ENCODE assay signal across 15 cellular contexts in the genomic region with DNA sequence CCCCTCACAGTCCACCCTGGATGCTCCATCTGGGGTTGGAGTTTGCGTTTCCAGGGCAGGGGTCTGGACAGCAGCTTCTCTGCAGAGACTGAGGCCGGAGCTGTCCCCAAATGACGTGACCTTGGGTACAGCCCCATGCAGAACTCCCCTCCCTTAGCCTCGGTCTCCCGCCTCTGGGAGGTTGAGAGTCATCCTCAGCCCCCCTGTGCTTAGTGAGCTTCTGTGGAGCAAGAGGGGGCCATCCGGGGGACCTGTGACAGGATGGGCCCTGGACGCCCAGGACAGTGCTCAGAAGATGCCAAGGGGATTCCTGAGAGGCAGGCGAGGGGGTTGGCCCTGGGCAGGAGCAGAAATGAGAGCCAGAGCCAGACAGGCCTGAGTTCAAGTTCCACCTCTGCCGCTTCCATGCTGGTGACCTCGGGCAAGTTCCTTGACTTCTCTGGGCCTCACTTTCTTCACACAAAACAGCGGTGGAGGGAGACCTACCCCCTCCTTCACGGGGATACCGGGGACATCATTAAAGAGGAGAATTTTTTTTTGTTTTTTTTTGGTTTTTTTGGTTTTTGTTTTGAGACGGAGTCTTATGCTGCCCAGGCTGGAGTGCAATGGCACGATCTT. TPM values are rescaled to one million over a fixed set of nuclear protein-coding genes. Genes with fewer than 3 reads are reported as not detected.
DNase-seq lines count a peak whose midpoint lies in the region; ATAC-seq and TF ChIP-seq lines count a peak whose summit lies in the region.
"Had no signal": no experiment of that assay in that cellular context is flagged by ENCODE, and none has a peak within 500 bp of the region (broad histone marks: within the 10 kb centered on the region; RNA-seq: fewer than 3 reads in every experiment).

No MANE protein-coding gene starts in this region.

- H3K9me3 ChIP-seq in GM23248 (ENCODE audit: low read depth) (no peaks in the 10 kb centered on the region), right lobe of liver (no peaks in the 10 kb centered on the region), skeletal muscle tissue (ENCODE audit: control insufficient read depth in 3 of 3, low read length in 3 of 3) (no peaks in the 10 kb centered on the region)
- H3K9me3 ChIP-seq: mucosa of descending colon had no signal

- DNase-seq in GM23248, result no peak
- no peak for DNase-seq in chondrocyte (ENCODE audit: low spot score)
- no peak for DNase-seq in right lobe of liver
- DNase-seq in SW 1271 (lab: John Stamatoyannopoulos, UW), result no peak
- no peak for DNase-seq in activated CD8-positive, alpha-beta T cell treated with anti-CD3 and anti-CD28 coated beads for 36 hours
- DNase-seq in mucosa of gallbladder (ENCODE audit: low spot score), result no peak
- DNase-seq: activated naive CD4-positive, alpha-beta T cell treated with anti-CD3 and anti-CD28 coated beads, Interleukin-2, amount 50 U/mL, for 16 hours; HCEC 1CT; NK-92 treated with Interleukin-12 subunit alpha and Interleukin-12 subunit beta, amount 100 ng/mL, for 24 hours had no signal

- no peaks in the 10 kb centered on the region for H3K9me2 ChIP-seq in GM23248 (ENCODE audit: insufficient read depth)

- peak overlapping the region; percentile 51 for H3K9ac ChIP-seq in GM23248
- peak overlapping the region in 1 of 3 donors; percentile 8 for H3K9ac ChIP-seq in skeletal muscle tissue (ENCODE audit: low read depth in 1 of 3, low read length in 3 of 3)

- POLR2A ChIA-PET in activated CD8-positive, alpha-beta T cell treated with anti-CD3 and anti-CD28 coated beads for 36 hours (lab: Charles Lee), result no interaction called here

- CTCF ChIA-PET in activated CD8-positive, alpha-beta T cell treated with anti-CD3 and anti-CD28 coated beads for 36 hours (lab: Charles Lee), result interaction anchor here (1.1 to 1.6 kb wide), 3 partner anchors 12 to 31 kb away, joined by 3 to 4 read pairs (median 4); no protein-coding TSS in a partner anchor

- no peaks in the 10 kb centered on the region for H3K27me3 Mint-ChIP-seq in chondrocyte (ENCODE audit: low read depth)
- no peaks in the 10 kb centered on the region for H3K27me3 Mint-ChIP-seq in activated CD8-positive, alpha-beta T cell treated with anti-CD3 and anti-CD28 coated beads for 36 hours

- TF ChIP-seq CTCF in chondrocyte (IDR thresholded peaks at IDR 0.05) (no peak), right lobe of liver (IDR thresholded peaks at IDR 0.05) (no peak)
- TF ChIP-seq CTCF in activated CD8-positive, alpha-beta T cell treated with anti-CD3 and anti-CD28 coated beads for 36 hours (IDR thresholded peaks at IDR 0.05), result no peak

- H3K79me2 ChIP-seq in GM23248 (ENCODE audit: insufficient read depth), result peaks cover 47% of the 10 kb centered on the region

- no peak overlapping the region for H2AFZ ChIP-seq in GM23248

- H4K20me1 ChIP-seq in GM23248 (ENCODE audit: insufficient read depth), result no peaks in the 10 kb centered on the region

- in situ Hi-C loops in GM23248 (cut with MboI), result no loop called here

- peaks cover 20% of the 10 kb centered on the region; the same call in 1 of the 2 replicates for H3F3A ChIP-seq in GM23248 (ENCODE audit: insufficient read depth)

- H3K27ac Mint-ChIP-seq in chondrocyte (ENCODE audit: unreplicated experiment), result peak overlapping the region; percentile 99
- no peak overlapping the region for H3K27ac Mint-ChIP-seq in activated CD8-positive, alpha-beta T cell treated with anti-CD3 and anti-CD28 coated beads for 36 hours

- intact Hi-C loops in right lobe of liver (cut with DNase I), result no loop called here
- intact Hi-C loops in activated CD8-positive, alpha-beta T cell treated with anti-CD3 and anti-CD28 coated beads for 36 hours (cut with micrococcal nuclease), result no loop called here

- no peaks in the 10 kb centered on the region for H3K9me3 Mint-ChIP-seq in chondrocyte (ENCODE audit: low read depth)
- H3K9me3 Mint-ChIP-seq in activated CD8-positive, alpha-beta T cell treated with anti-CD3 and anti-CD28 coated beads for 36 hours, result no peaks in the 10 kb centered on the region

- H3K27ac ChIP-seq in GM23248 (peak overlapping the region; percentile 84), right lobe of liver (peak overlapping the region; percentile 54 to 84 (median 80)), skeletal muscle tissue (ENCODE audit: low read depth, low read length) (peak overlapping the region; percentile 74)
- H3K27ac ChIP-seq: VCaP had no signal

- H3K4me1 ChIP-seq in GM23248 (ENCODE audit: insufficient read depth), result peaks cover 28% of the 10 kb centered on the region
- peaks cover 0 to 20% (median 8%) of the 10 kb centered on the region in 4 donors for H3K4me1 ChIP-seq in right lobe of liver
- peaks cover 19 to 30% (median 27%) of the 10 kb centered on the region in 3 donors for H3K4me1 ChIP-seq in skeletal muscle tissue (ENCODE audit: control insufficient read depth in 3 of 3, insufficient read depth in 3 of 3, low read length in 3 of 3)

- H3K27me3 ChIP-seq in GM23248 (replicated peaks; ENCODE audit: insufficient read depth) (no peaks in the 10 kb centered on the region), right lobe of liver (no peaks in the 10 kb centered on the region), skeletal muscle tissue (ENCODE audit: control insufficient read depth in 3 of 3, insufficient read depth in 3 of 3, low read length in 3 of 3) (no peaks in the 10 kb centered on the region)

- no peak overlapping the region for H3K4me3 ChIP-seq in GM23248
- no peak overlapping the region for H3K4me3 ChIP-seq in right lobe of liver
- H3K4me3 ChIP-seq in skeletal muscle tissue (ENCODE audit: low read length in 3 of 3), result no peak overlapping the region
- H3K4me3 ChIP-seq: mucosa of descending colon had no signal

- no peak overlapping the region for H3K4me2 ChIP-seq in GM23248 (ENCODE audit: unreplicated experiment)

- ATAC-seq in right lobe of liver, result no peak
- ATAC-seq in GM19324 (IDR thresholded peaks at IDR 0.05; ENCODE audit: low FRiP score, unreplicated experiment), result no peak
- ATAC-seq in activated CD8-positive, alpha-beta T cell treated with anti-CD3 and anti-CD28 coated beads for 36 hours, result no peak

- no peak for TF ChIP-seq POLR2A in right lobe of liver (IDR thresholded peaks at IDR 0.05)

- H3K4me3 Mint-ChIP-seq in chondrocyte (ENCODE audit: unreplicated experiment), result no peak overlapping the region
- no peak overlapping the region for H3K4me3 Mint-ChIP-seq in activated CD8-positive, alpha-beta T cell treated with anti-CD3 and anti-CD28 coated beads for 36 hours

- WGBS in GM23248 (ENCODE audit: low coverage in 1 of 2, low lambda C conversion rate in 2 of 2, missing lambda C conversion rate in 2 of 2), 2 experiments, result 51 to 52% methylated on average over 13 to 15 of the region's 15 CpGs
- WGBS in right lobe of liver (ENCODE audit: insufficient coverage, low coverage, low lambda C conversion rate, missing lambda C conversion rate), result 77% methylated on average over 7 of the region's 15 CpGs

- peaks cover 5% of the 10 kb centered on the region for H3K36me3 Mint-ChIP-seq in chondrocyte (ENCODE audit: low read depth)
- peaks cover 4% of the 10 kb centered on the region for H3K36me3 Mint-ChIP-seq in activated CD8-positive, alpha-beta T cell treated with anti-CD3 and anti-CD28 coated beads for 36 hours (ENCODE audit: low read depth)

- H3K4me1 Mint-ChIP-seq in chondrocyte (ENCODE audit: low read depth), result peaks cover 45% of the 10 kb centered on the region
- no peaks in the 10 kb centered on the region for H3K4me1 Mint-ChIP-seq in activated CD8-positive, alpha-beta T cell treated with anti-CD3 and anti-CD28 coated beads for 36 hours (ENCODE audit: low read depth)

- peaks cover 20% of the 10 kb centered on the region for H3K36me3 ChIP-seq in GM23248 (ENCODE audit: low read depth)
- H3K36me3 ChIP-seq in right lobe of liver, result peaks cover 0 to 50% (median 11%) of the 10 kb centered on the region in 4 donors
- peaks cover 16 to 24% (median 20%) of the 10 kb centered on the region in 3 donors for H3K36me3 ChIP-seq in skeletal muscle tissue (ENCODE audit: control insufficient read depth in 3 of 3, insufficient read depth in 3 of 3, low read length in 3 of 3)

RNA-seq across cellular contexts. Expression of a gene that starts 20.3 kb away (rescaled TPM):
- total RNA-seq in GM23248 (2014; rRNA removed; shearing (Covaris generic)), result not detected in 2 replicates
- not detected in 2 replicates for polyA plus RNA-seq in GM23248 (2016; fragmentation: Nextera tagmentation; extraction: Ambion mirVana)
- total RNA-seq in chondrocyte (not detected in 3 replicates), right lobe of liver (10 to 100 TPM in 1 of 6 experiments, 1 to 10 TPM in 4, not detected in 1; 2.1 to 38.1 (median 6.6) TPM), skeletal muscle tissue (not detected), mucosa of gallbladder (712 TPM)
- 1 to 10 TPM; 1.6 to 3.8 TPM for total RNA-seq in activated CD8-positive, alpha-beta T cell treated with anti-CD3 and anti-CD28 coated beads for 36 hours
- total RNA-seq: M059J had no signal

RNA-seq across cellular contexts. Expression of a gene that starts 23.2 kb away (rescaled TPM):
- total RNA-seq in GM23248 (2014; rRNA removed; shearing (Covaris generic)), result not detected in 2 replicates
- polyA plus RNA-seq in GM23248 (2016; fragmentation: Nextera tagmentation; extraction: Ambion mirVana), result not detected in 2 replicates
- total RNA-seq in chondrocyte (not detected in 3 replicates), right lobe of liver (not detected), skeletal muscle tissue (not detected), mucosa of gallbladder (3.7 TPM)
- not detected for total RNA-seq in activated CD8-positive, alpha-beta T cell treated with anti-CD3 and anti-CD28 coated beads for 36 hours
- total RNA-seq: cerebellum, M059J had no signal

RNA-seq across cellular contexts. Expression of a gene that starts 40.4 kb away (rescaled TPM):
- 17.5 and 20.4 TPM in 2 replicates for total RNA-seq in GM23248 (2014; rRNA removed; shearing (Covaris generic))
- polyA plus RNA-seq in GM23248 (2016; fragmentation: Nextera tagmentation; extraction: Ambion mirVana), result 15.0 and 16.9 TPM in 2 replicates
- total RNA-seq in chondrocyte (9.9 to 10.3 TPM (median 10.1 TPM) in 3 replicates), right lobe of liver (10 to 100 TPM in 1 of 6 experiments, 1 to 10 TPM in 5; 3.7 to 16.7 (median 4.9) TPM), skeletal muscle tissue (9.4 TPM), mucosa of gallbladder (11.6 TPM)
- 10 to 100 TPM; 15.7 to 17.0 TPM for total RNA-seq in activated CD8-positive, alpha-beta T cell treated with anti-CD3 and anti-CD28 coated beads for 36 hours

RNA-seq across cellular contexts. Expression of a gene that starts 46.0 kb away (rescaled TPM):
- 36.5 and 61.3 TPM in 2 replicates for total RNA-seq in GM23248 (2014; rRNA removed; shearing (Covaris generic))
- 32.3 and 38.4 TPM in 2 replicates for polyA plus RNA-seq in GM23248 (2016; fragmentation: Nextera tagmentation; extraction: Ambion mirVana)
- total RNA-seq in chondrocyte, result 35.0 to 37.6 TPM (median 36.5 TPM) in 3 replicates
- 10 to 100 TPM; 18.7 to 34.1 (median 23.8) TPM for total RNA-seq in right lobe of liver
- total RNA-seq in skeletal muscle tissue, result 14.6 TPM
- 10 to 100 TPM; 39.9 to 40.9 TPM for total RNA-seq in activated CD8-positive, alpha-beta T cell treated with anti-CD3 and anti-CD28 coated beads for 36 hours
- 84.7 TPM for total RNA-seq in mucosa of gallbladder

Comparison
In these comparisons a context has a peak if more than half of its experiments do, and no peak if none do; other contexts are left out.
1. RNA of a gene that starts 20.3 kb away (total RNA-seq): 712 TPM in mucosa of gallbladder (single experiment); 2.1 to 38.1 TPM in right lobe of liver, 1.6 to 3.8 TPM in activated CD8-positive, alpha-beta T cell treated with anti-CD3 and anti-CD28 coated beads for 36 hours, not detected in GM23248, not detected in chondrocyte and not detected in skeletal muscle tissue (single experiment); every median in the first group is over 10 times any median in the second.
2. Peak in every context shown above with its lines, with median percentiles within 50 percentile points of each other: H3K27ac ChIP-seq.